Comparison of ENCODE assay signal across 1 cellular context in the genomic region with DNA sequence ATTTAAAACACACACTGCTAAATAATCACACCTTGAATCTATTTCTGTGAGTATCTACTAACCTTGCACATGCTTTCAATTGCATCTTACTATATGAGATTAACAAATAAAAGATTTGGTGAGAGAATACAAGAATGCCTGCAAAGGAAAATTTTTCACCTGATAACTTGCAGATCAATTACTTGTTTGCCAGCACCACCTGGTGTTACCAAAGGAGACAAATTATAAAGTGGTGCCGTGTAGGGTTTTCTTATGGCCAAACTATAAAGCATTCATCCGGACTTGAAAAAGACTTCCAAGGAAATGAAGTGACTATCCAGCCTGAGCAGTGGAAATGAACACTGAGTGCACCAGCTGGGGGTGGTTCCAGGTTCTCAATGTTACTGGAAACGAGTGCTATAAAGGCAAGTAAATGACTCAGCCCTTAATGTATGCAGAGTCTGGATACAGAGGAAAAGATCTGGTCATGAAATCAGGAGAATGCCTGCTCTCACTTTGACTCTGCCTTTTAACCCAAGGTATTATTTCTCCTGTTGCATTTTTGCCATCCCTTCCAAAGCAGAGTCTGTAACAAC.
TF ChIP-seq lines count a peak whose summit lies in the region.

No MANE protein-coding gene starts in this region.

TF ChIP-seq in SK-N-SH, 30 proteins besides CTCF, POLR2A, EP300 and RAD21 (continued from another document):
- TF ChIP-seq, protein P1, sequence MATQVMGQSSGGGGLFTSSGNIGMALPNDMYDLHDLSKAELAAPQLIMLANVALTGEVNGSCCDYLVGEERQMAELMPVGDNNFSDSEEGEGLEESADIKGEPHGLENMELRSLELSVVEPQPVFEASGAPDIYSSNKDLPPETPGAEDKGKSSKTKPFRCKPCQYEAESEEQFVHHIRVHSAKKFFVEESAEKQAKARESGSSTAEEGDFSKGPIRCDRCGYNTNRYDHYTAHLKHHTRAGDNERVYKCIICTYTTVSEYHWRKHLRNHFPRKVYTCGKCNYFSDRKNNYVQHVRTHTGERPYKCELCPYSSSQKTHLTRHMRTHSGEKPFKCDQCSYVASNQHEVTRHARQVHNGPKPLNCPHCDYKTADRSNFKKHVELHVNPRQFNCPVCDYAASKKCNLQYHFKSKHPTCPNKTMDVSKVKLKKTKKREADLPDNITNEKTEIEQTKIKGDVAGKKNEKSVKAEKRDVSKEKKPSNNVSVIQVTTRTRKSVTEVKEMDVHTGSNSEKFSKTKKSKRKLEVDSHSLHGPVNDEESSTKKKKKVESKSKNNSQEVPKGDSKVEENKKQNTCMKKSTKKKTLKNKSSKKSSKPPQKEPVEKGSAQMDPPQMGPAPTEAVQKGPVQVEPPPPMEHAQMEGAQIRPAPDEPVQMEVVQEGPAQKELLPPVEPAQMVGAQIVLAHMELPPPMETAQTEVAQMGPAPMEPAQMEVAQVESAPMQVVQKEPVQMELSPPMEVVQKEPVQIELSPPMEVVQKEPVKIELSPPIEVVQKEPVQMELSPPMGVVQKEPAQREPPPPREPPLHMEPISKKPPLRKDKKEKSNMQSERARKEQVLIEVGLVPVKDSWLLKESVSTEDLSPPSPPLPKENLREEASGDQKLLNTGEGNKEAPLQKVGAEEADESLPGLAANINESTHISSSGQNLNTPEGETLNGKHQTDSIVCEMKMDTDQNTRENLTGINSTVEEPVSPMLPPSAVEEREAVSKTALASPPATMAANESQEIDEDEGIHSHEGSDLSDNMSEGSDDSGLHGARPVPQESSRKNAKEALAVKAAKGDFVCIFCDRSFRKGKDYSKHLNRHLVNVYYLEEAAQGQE (IDR thresholded peaks at IDR 0.05; ENCODE audit: low read depth, low read length), result no peak
- TF ChIP-seq PBX3 (IDR thresholded peaks at IDR 0.05), result no peak
- no peak for TF ChIP-seq USF1 (IDR thresholded peaks at IDR 0.05; ENCODE audit: borderline replicate concordance, low read depth)
- TF ChIP-seq SIN3A (IDR thresholded peaks at IDR 0.05; ENCODE audit: borderline replicate concordance, low read depth, low read length), result no peak
- TF ChIP-seq GATA2 (CRISPR knock-in tag; IDR thresholded peaks at IDR 0.05), result no peak
- TF ChIP-seq, protein P2, sequence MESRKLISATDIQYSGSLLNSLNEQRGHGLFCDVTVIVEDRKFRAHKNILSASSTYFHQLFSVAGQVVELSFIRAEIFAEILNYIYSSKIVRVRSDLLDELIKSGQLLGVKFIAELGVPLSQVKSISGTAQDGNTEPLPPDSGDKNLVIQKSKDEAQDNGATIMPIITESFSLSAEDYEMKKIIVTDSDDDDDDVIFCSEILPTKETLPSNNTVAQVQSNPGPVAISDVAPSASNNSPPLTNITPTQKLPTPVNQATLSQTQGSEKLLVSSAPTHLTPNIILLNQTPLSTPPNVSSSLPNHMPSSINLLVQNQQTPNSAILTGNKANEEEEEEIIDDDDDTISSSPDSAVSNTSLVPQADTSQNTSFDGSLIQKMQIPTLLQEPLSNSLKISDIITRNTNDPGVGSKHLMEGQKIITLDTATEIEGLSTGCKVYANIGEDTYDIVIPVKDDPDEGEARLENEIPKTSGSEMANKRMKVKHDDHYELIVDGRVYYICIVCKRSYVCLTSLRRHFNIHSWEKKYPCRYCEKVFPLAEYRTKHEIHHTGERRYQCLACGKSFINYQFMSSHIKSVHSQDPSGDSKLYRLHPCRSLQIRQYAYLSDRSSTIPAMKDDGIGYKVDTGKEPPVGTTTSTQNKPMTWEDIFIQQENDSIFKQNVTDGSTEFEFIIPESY (IDR thresholded peaks at IDR 0.05; ENCODE audit: borderline replicate concordance, low read depth), result no peak
- no peak for TF ChIP-seq TCF12 (IDR thresholded peaks at IDR 0.05)
- TF ChIP-seq CHD2 (IDR thresholded peaks at IDR 0.05; ENCODE audit: low read length, partially characterized antibody), result no peak
- TF ChIP-seq MAX (IDR thresholded peaks at IDR 0.05; ENCODE audit: low read depth), result no peak
- TF ChIP-seq FOXJ3 (CRISPR knock-in tag; IDR thresholded peaks at IDR 0.05), result no peak
- no peak for TF ChIP-seq ELF1 (IDR thresholded peaks at IDR 0.05)
- TF ChIP-seq YY1 (IDR thresholded peaks at IDR 0.05; ENCODE audit: low read depth), result no peak
- no peak for TF ChIP-seq RXRA (IDR thresholded peaks at IDR 0.05; ENCODE audit: borderline replicate concordance, low read depth)
